In the genomic region with DNA sequence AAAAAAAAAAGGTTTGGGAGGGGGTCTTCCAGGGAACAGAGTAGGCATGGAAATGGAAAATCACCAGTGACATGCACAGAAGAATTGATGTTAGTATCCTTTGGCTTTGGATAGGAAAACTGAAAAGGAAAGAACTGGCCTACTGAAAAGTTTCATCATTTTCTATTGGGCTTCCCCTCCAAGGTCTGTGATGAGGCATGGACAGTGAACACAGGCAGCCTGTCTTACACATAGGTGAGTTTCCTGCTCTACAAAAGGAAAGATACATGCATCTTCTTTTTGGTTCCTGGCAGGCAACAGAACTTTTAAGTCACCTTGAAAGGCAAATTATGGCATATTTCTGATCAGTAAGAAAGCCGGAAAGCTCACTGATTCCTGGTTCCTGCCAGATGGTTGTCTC, we compare ENCODE assay signal across 22 cellular contexts.
"Had no signal": no experiment of that assay in that cellular context is flagged by ENCODE, and none has a peak within 500 bp of the region (broad histone marks: within the 10 kb centered on the region; RNA-seq: fewer than 3 reads in every experiment).

No MANE protein-coding gene starts in this region.

- H3K27me3 Mint-ChIP-seq: activated CD4-positive, alpha-beta T cell treated with anti-CD3 and anti-CD28 coated beads, Interleukin-2, amount 10 ng/mL, durations not matched to agents 24 days and 14 days; stimulated activated naive B cell treated with anti-CD40 and anti-IgM and Interleukin-4, amounts not matched to agents 10 μg/mL and 1 μg/mL and 100 μg/mL, for 72 hours had no signal

- H3K4me1 ChIP-seq: testis, upper lobe of right lung had no signal

- H3K27ac Mint-ChIP-seq: activated CD4-positive, alpha-beta T cell treated with anti-CD3 and anti-CD28 coated beads, Interleukin-2, amount 10 ng/mL, durations not matched to agents 24 days and 14 days; activated naive CD8-positive, alpha-beta T cell; stimulated activated naive B cell treated with anti-CD40 and anti-IgM and Interleukin-4, amounts not matched to agents 10 μg/mL and 1 μg/mL and 100 μg/mL, for 72 hours had no signal

- FAIRE-seq: endothelial cell of umbilical vein, frontal cortex had no signal

- H3K4me3 Mint-ChIP-seq: activated CD4-positive, alpha-beta T cell treated with anti-CD3 and anti-CD28 coated beads, Interleukin-2, amount 10 ng/mL, durations not matched to agents 24 days and 14 days; activated naive CD8-positive, alpha-beta T cell; central memory CD8-positive, alpha-beta T cell; stimulated activated naive B cell treated with anti-CD40 and anti-IgM and Interleukin-4, amounts not matched to agents 10 μg/mL and 1 μg/mL and 100 μg/mL, for 72 hours had no signal

- H3K9me3 ChIP-seq: body of pancreas, heart right ventricle, lower lobe of right lung, testis, upper lobe of right lung had no signal

- DNase-seq: activated CD4-positive, alpha-beta T cell treated with anti-CD3 and anti-CD28 coated beads, Interleukin-2, amount 10 ng/mL, durations not matched to agents 24 days and 14 days; activated CD4-positive, CD25-positive, alpha-beta regulatory T cell; activated CD8-positive, alpha-beta memory T cell treated with anti-CD3 and anti-CD28 coated beads, Interleukin-2, amount 50 U/mL, for 48 hours; activated gamma-delta T cell treated with Interleukin-2 at 50 U/mL for 16 hours; amygdala; body of pancreas; effector CD8-positive, alpha-beta T cell; heart right ventricle; left colon; lower lobe of right lung; midbrain; right cardiac atrium; stimulated activated CD4-positive, alpha-beta T cell treated with anti-CD3 and anti-CD28 coated beads, Interleukin-15, amount 100 ng/mL, for 24 hours; stimulated activated CD4-positive, alpha-beta T cell treated with anti-CD3 and anti-CD28 coated beads, Interleukin-4, amount 100 ng/mL, for 1 hour; stimulated activated naive B cell treated with anti-CD40 and anti-IgM and Interleukin-4, amounts not matched to agents 10 μg/mL and 1 μg/mL and 100 μg/mL, for 72 hours; testis; upper lobe of right lung had no signal

- H3K36me3 ChIP-seq: heart right ventricle, lower lobe of right lung, upper lobe of right lung had no signal

- ATAC-seq: body of pancreas; heart right ventricle; left colon; lower lobe of right lung; right cardiac atrium; stimulated activated naive B cell treated with anti-CD40 and anti-IgM and Interleukin-4, amounts not matched to agents 10 μg/mL and 1 μg/mL and 100 μg/mL, for 72 hours; upper lobe of right lung had no signal

- H3K27me3 ChIP-seq: body of pancreas, testis, upper lobe of right lung had no signal

- H3K4me3 ChIP-seq: body of pancreas, heart right ventricle, lower lobe of right lung, skin epidermis, testis, upper lobe of right lung had no signal

- H3K27ac ChIP-seq: heart right ventricle, lower lobe of right lung, testis, upper lobe of right lung had no signal

- H3K9me3 Mint-ChIP-seq: activated CD4-positive, alpha-beta T cell treated with anti-CD3 and anti-CD28 coated beads, Interleukin-2, amount 10 ng/mL, durations not matched to agents 24 days and 14 days; central memory CD8-positive, alpha-beta T cell; stimulated activated naive B cell treated with anti-CD40 and anti-IgM and Interleukin-4, amounts not matched to agents 10 μg/mL and 1 μg/mL and 100 μg/mL, for 72 hours had no signal

- H3K36me3 Mint-ChIP-seq: activated naive CD8-positive, alpha-beta T cell had no signal
